In genomic region chr19:47663911-47664771, GRCh38 we compare ENCODE assay signal across 9 cellular contexts. TPM values are rescaled to one million over a fixed set of nuclear protein-coding genes. Genes with fewer than 3 reads are reported as not detected.
DNase-seq lines count a peak whose midpoint lies in the region; ATAC-seq, FAIRE-seq and TF ChIP-seq lines count a peak whose summit lies in the region.
"Had no signal": no experiment of that assay in that cellular context is flagged by ENCODE, and none has a peak within 500 bp of the region (broad histone marks: within the 10 kb centered on the region; RNA-seq: fewer than 3 reads in every experiment).

No MANE protein-coding gene starts in this region.

- TF ChIP-seq EP300 in HepG2 (IDR thresholded peaks at IDR 0.05; ENCODE audit: low read depth in 2 of 2, low read length in 2 of 2) (no peak), HepG2 (CRISPR knock-in tag; IDR thresholded peaks at IDR 0.05; ENCODE audit: borderline replicate concordance) (no peak)

- no peaks in the 10 kb centered on the region for H3K27me3 Mint-ChIP-seq in activated CD8-positive, alpha-beta T cell treated with anti-CD3 and anti-CD28 coated beads, Interleukin-2, amount 10 ng/mL, durations not matched to agents 7 days and 5 days (ENCODE audit: low read depth)
- H3K27me3 Mint-ChIP-seq: naive B cell had no signal

- H3K4me1 ChIP-seq in HepG2 (ENCODE audit: insufficient read depth, low read length) (peaks cover 65% of the 10 kb centered on the region), thymus (ENCODE audit: control insufficient read depth, insufficient read depth, low read length) (no peaks in the 10 kb centered on the region)

- no peaks in the 10 kb centered on the region for H3K79me2 ChIP-seq in HepG2 (ENCODE audit: insufficient read depth, low read length)

- FAIRE-seq in HepG2 (lab: Jason Lieb, UNC) = peak; percentile 48

- in situ Hi-C loops in HepG2 (cut with HindIII; ENCODE audit: extremely low pct_ligation_motif_present, low pct_unique_long_range_greater_than_20kb) = no loop called here

- 77% methylated on average over 23 of the region's 24 CpGs for WGBS in HepG2 (ENCODE audit: low lambda C conversion rate)
- 95% methylated on average over 24 of the region's 24 CpGs for WGBS in thymus

- H4K20me1 ChIP-seq in HepG2 (ENCODE audit: insufficient read depth, low read length) = no peaks in the 10 kb centered on the region; the same call in 1 of the 2 replicates

- intact Hi-C loops in HepG2 (cut with micrococcal nuclease; ENCODE audit: unreplicated experiment) = no loop called here

- TF ChIP-seq CTCF in HepG2 (CRISPR knock-in tag; IDR thresholded peaks at IDR 0.05) = no peak

- H3K27ac ChIP-seq in HepG2 (ENCODE audit: extremely low read length, insufficient read depth, low read length) (no peak overlapping the region), thymus (ENCODE audit: low read depth) (peak overlapping the region; percentile 36)

- CTCF ChIA-PET in HepG2 (lab: Yijun Ruan, JAX; ENCODE audit: low intra/inter-chr PET ratio, low total read pairs) = no interaction called here
- CTCF ChIA-PET in activated CD8-positive, alpha-beta T cell treated with anti-CD3 and anti-CD28 coated beads, Interleukin-2, amount 10 ng/mL, durations not matched to agents 7 days and 5 days (lab: Charles Lee) = no interaction called here

- no TSS peak for BruUV-seq in HepG2 (replicated peaks; lab: Mats Ljungman, UMichigan)

- ATAC-seq in HepG2 (no peak), GM19467 (IDR thresholded peaks at IDR 0.05; ENCODE audit: unreplicated experiment) (no peak), HG03469 (IDR thresholded peaks at IDR 0.05; ENCODE audit: unreplicated experiment) (no peak)
- ATAC-seq in activated CD8-positive, alpha-beta T cell treated with anti-CD3 and anti-CD28 coated beads, Interleukin-2, amount 10 ng/mL, durations not matched to agents 7 days and 5 days = no peak

- H3K4me2 ChIP-seq in HepG2 (ENCODE audit: low read depth, low read length) = no peak overlapping the region

- no peak overlapping the region for H3K4me3 Mint-ChIP-seq in activated CD8-positive, alpha-beta T cell treated with anti-CD3 and anti-CD28 coated beads, Interleukin-2, amount 10 ng/mL, durations not matched to agents 7 days and 5 days
- H3K4me3 Mint-ChIP-seq: naive B cell had no signal

- TF ChIP-seq POLR2A in HepG2 (IDR thresholded peaks at IDR 0.05; ENCODE audit: insufficient read depth in 1 of 2, low read depth in 2 of 2, low read length in 2 of 2) = no peak

- no peaks in the 10 kb centered on the region for H3K36me3 Mint-ChIP-seq in activated CD8-positive, alpha-beta T cell treated with anti-CD3 and anti-CD28 coated beads, Interleukin-2, amount 10 ng/mL, durations not matched to agents 7 days and 5 days (ENCODE audit: low read depth)
- H3K36me3 Mint-ChIP-seq: naive B cell had no signal

- H2AFZ ChIP-seq in HepG2 (ENCODE audit: low read length) = no peak overlapping the region

- no peaks in the 10 kb centered on the region for H3K4me1 Mint-ChIP-seq in activated CD8-positive, alpha-beta T cell treated with anti-CD3 and anti-CD28 coated beads, Interleukin-2, amount 10 ng/mL, durations not matched to agents 7 days and 5 days (ENCODE audit: low read depth)

- H3K36me3 ChIP-seq in HepG2 (replicated peaks in 1 of 2; ENCODE audit: control insufficient read depth in 1 of 2, insufficient read depth in 2 of 2, low read length in 2 of 2) (no peaks in the 10 kb centered on the region; a peak in 1 of 5 replicates), thymus (ENCODE audit: control insufficient read depth, insufficient read depth) (peaks cover 20% of the 10 kb centered on the region)

- no peak overlapping the region for H3K9ac ChIP-seq in HepG2 (ENCODE audit: insufficient read depth, low read depth, low read length)

- H3K27ac Mint-ChIP-seq in activated CD8-positive, alpha-beta T cell treated with anti-CD3 and anti-CD28 coated beads, Interleukin-2, amount 10 ng/mL, durations not matched to agents 7 days and 5 days = no peak overlapping the region

- no peak for TF ChIP-seq RAD21 in HepG2 (CRISPR knock-in tag; IDR thresholded peaks at IDR 0.05)

- H3K9me3 ChIP-seq in HepG2 (ENCODE audit: low read length) (no peaks in the 10 kb centered on the region), thymus (ENCODE audit: control insufficient read depth) (no peaks in the 10 kb centered on the region)

- H3K27me3 ChIP-seq in HepG2 (ENCODE audit: control insufficient read depth in 1 of 2, insufficient read depth in 2 of 2, low read length in 2 of 2) (no peaks in the 10 kb centered on the region; a peak in 1 of 5 replicates), thymus (ENCODE audit: control insufficient read depth, insufficient read depth) (no peaks in the 10 kb centered on the region)

- no peak overlapping the region for H3K4me3 ChIP-seq in HepG2 (replicated peaks in 1 of 3; ENCODE audit: insufficient read depth in 1 of 3, low read depth in 2 of 3, low read length in 3 of 3)
- H3K4me3 ChIP-seq in thymus (ENCODE audit: low read length) = no peak overlapping the region

- H3K9me3 Mint-ChIP-seq in activated CD8-positive, alpha-beta T cell treated with anti-CD3 and anti-CD28 coated beads, Interleukin-2, amount 10 ng/mL, durations not matched to agents 7 days and 5 days (ENCODE audit: insufficient read depth) = no peaks in the 10 kb centered on the region
- H3K9me3 Mint-ChIP-seq: naive B cell had no signal

- DNase-seq in HuH-7.5 (ENCODE audit: low spot score) = peak; percentile 65
- peak; percentile 89 for DNase-seq in brain pericyte (ENCODE audit: low read depth, low spot score)
- peak; percentile 59 for DNase-seq in HepG2 (ENCODE audit: low spot score)
- DNase-seq in activated CD8-positive, alpha-beta T cell treated with anti-CD3 and anti-CD28 coated beads, Interleukin-2, amount 10 ng/mL, durations not matched to agents 7 days and 5 days = no peak
- no peak for DNase-seq in mesenteric fat pad (ENCODE audit: low spot score)
- DNase-seq: naive B cell had no signal

- POLR2A ChIA-PET in HepG2 (lab: Yijun Ruan, JAX) = no interaction called here
- POLR2A ChIA-PET in activated CD8-positive, alpha-beta T cell treated with anti-CD3 and anti-CD28 coated beads, Interleukin-2, amount 10 ng/mL, durations not matched to agents 7 days and 5 days (lab: Charles Lee) = no interaction called here

RNA-seq across cellular contexts. Expression of gene EHD2, which starts 49.1 kb away (rescaled TPM):
- 0.08 and 0.09 TPM in 2 replicates for total RNA-seq in HepG2 (2016; rRNA removed; fragmentation: Illumina TruSeq; extraction: Trizol)
- total RNA-seq in HepG2 (2016; cell fraction: cytosol; rRNA removed; fragmentation: Illumina TruSeq; extraction: Trizol; ENCODE audit: low read depth) = not detected in 2 replicates
- not detected in 2 replicates for total RNA-seq in HepG2 (2016; cell fraction: insoluble cytoplasmic fraction; rRNA removed; fragmentation: Illumina TruSeq; extraction: Trizol)
- total RNA-seq in HepG2 (2016; cell fraction: membrane; rRNA removed; fragmentation: Illumina TruSeq; extraction: Trizol) = not detected in 2 replicates
- not detected in 2 replicates for total RNA-seq in HepG2 (2016; cell fraction: nucleus; rRNA removed; fragmentation: Illumina TruSeq; extraction: Trizol)
- polyA plus RNA-seq in HepG2 (2011; rRNA removed) = 0.28 and 0.33 TPM in 2 replicates
- polyA plus RNA-seq in HepG2 (2011; cell fraction: cytosol; rRNA removed) = 0.25 and 0.33 TPM in 2 replicates
- polyA plus RNA-seq in HepG2 (2011; cell fraction: nucleus; rRNA removed) = 1.2 and 1.3 TPM in 2 replicates
- polyA plus RNA-seq in HepG2 (2012) = 0.37 and 0.80 TPM in 2 replicates
- not detected in 2 replicates for polyA plus RNA-seq in HepG2 (2016; cell fraction: cytosol; fragmentation: Illumina TruSeq; extraction: Trizol; ENCODE audit: low read depth)
- 0.05 TPM in 1 of 2 replicates, not detected in the other for polyA plus RNA-seq in HepG2 (2016; cell fraction: insoluble cytoplasmic fraction; fragmentation: Illumina TruSeq; extraction: Trizol; ENCODE audit: low read depth)
- polyA plus RNA-seq in HepG2 (2016; cell fraction: membrane; fragmentation: Illumina TruSeq; extraction: Trizol; ENCODE audit: low read depth) = not detected in 2 replicates
- polyA plus RNA-seq in HepG2 (2016; cell fraction: nucleus; fragmentation: Illumina TruSeq; extraction: Trizol; ENCODE audit: insufficient read depth, low read depth) = not detected in 2 replicates
- 0.46 and 5.6 TPM in 2 replicates for polyA minus RNA-seq in HepG2 (2011; rRNA and poly(A)+ RNA removed; ENCODE audit: low replicate concordance)
- polyA minus RNA-seq in HepG2 (2011; cell fraction: cytosol; rRNA and poly(A)+ RNA removed) = 0.53 and 1.3 TPM in 2 replicates
- polyA minus RNA-seq in HepG2 (2011; cell fraction: nucleus; rRNA and poly(A)+ RNA removed) = 0.26 and 0.87 TPM in 2 replicates
- polyA plus RNA-seq in thymus = 14.2 TPM
- under 1 TPM in 1 of 2 experiments, not detected in 1; 0.34 TPM for total RNA-seq in activated CD8-positive, alpha-beta T cell treated with anti-CD3 and anti-CD28 coated beads, Interleukin-2, amount 10 ng/mL, durations not matched to agents 7 days and 5 days
- total RNA-seq in mesenteric fat pad = 327 TPM

RNA-seq across cellular contexts. Expression of gene BICRA, which starts 55.2 kb away (rescaled TPM):
- total RNA-seq in HepG2 (2016; rRNA removed; fragmentation: Illumina TruSeq; extraction: Trizol) (0.71 and 1.6 TPM in 2 replicates), mesenteric fat pad (14.5 TPM)
- 0.53 and 1.5 TPM in 2 replicates for total RNA-seq in HepG2 (2016; cell fraction: cytosol; rRNA removed; fragmentation: Illumina TruSeq; extraction: Trizol; ENCODE audit: low read depth)
- 0.74 and 2.4 TPM in 2 replicates for total RNA-seq in HepG2 (2016; cell fraction: insoluble cytoplasmic fraction; rRNA removed; fragmentation: Illumina TruSeq; extraction: Trizol)
- total RNA-seq in HepG2 (2016; cell fraction: membrane; rRNA removed; fragmentation: Illumina TruSeq; extraction: Trizol) = 1.6 and 3.0 TPM in 2 replicates
- total RNA-seq in HepG2 (2016; cell fraction: nucleus; rRNA removed; fragmentation: Illumina TruSeq; extraction: Trizol) = 1.6 and 2.1 TPM in 2 replicates
- polyA plus RNA-seq in HepG2 (2011; rRNA removed) (0.55 and 0.56 TPM in 2 replicates), thymus (8.1 TPM)
- polyA plus RNA-seq in HepG2 (2011; cell fraction: cytosol; rRNA removed) = 0.27 and 0.38 TPM in 2 replicates
- polyA plus RNA-seq in HepG2 (2011; cell fraction: nucleus; rRNA removed) = 3.6 and 3.7 TPM in 2 replicates
- 2.4 and 4.0 TPM in 2 replicates for polyA plus RNA-seq in HepG2 (2012)
- 0.26 and 0.28 TPM in 2 replicates for polyA plus RNA-seq in HepG2 (2016; cell fraction: cytosol; fragmentation: Illumina TruSeq; extraction: Trizol; ENCODE audit: low read depth)
- 2.0 and 2.8 TPM in 2 replicates for polyA plus RNA-seq in HepG2 (2016; cell fraction: insoluble cytoplasmic fraction; fragmentation: Illumina TruSeq; extraction: Trizol; ENCODE audit: low read depth)
- 0.53 and 0.64 TPM in 2 replicates for polyA plus RNA-seq in HepG2 (2016; cell fraction: membrane; fragmentation: Illumina TruSeq; extraction: Trizol; ENCODE audit: low read depth)
- 10.6 and 11.0 TPM in 2 replicates for polyA plus RNA-seq in HepG2 (2016; cell fraction: nucleus; fragmentation: Illumina TruSeq; extraction: Trizol; ENCODE audit: insufficient read depth, low read depth)
- 3.3 and 3.8 TPM in 2 replicates for polyA minus RNA-seq in HepG2 (2011; rRNA and poly(A)+ RNA removed; ENCODE audit: low replicate concordance)
- 1.1 and 1.7 TPM in 2 replicates for polyA minus RNA-seq in HepG2 (2011; cell fraction: cytosol; rRNA and poly(A)+ RNA removed)
- 4.5 and 4.6 TPM in 2 replicates for polyA minus RNA-seq in HepG2 (2011; cell fraction: nucleus; rRNA and poly(A)+ RNA removed)
- total RNA-seq in activated CD8-positive, alpha-beta T cell treated with anti-CD3 and anti-CD28 coated beads, Interleukin-2, amount 10 ng/mL, durations not matched to agents 7 days and 5 days = 10 to 100 TPM; 15.0 to 17.6 TPM

Comparison
In these comparisons a context has a peak if more than half of its experiments do, and no peak if none do; other contexts are left out.
1. DNase-seq: peak in HuH-7.5 (single experiment), brain pericyte (single experiment) and HepG2 (single experiment); none in activated CD8-positive, alpha-beta T cell treated with anti-CD3 and anti-CD28 coated beads, Interleukin-2, amount 10 ng/mL, durations not matched to agents 7 days and 5 days (single experiment) and mesenteric fat pad (single experiment).
2. RNA of gene EHD2, which starts 49.1 kb away (total RNA-seq): 327 TPM in mesenteric fat pad (single experiment); 0.34 TPM in activated CD8-positive, alpha-beta T cell treated with anti-CD3 and anti-CD28 coated beads, Interleukin-2, amount 10 ng/mL, durations not matched to agents 7 days and 5 days and 0.08 to 0.09 TPM in HepG2; every median in the first group is over 100 times any median in the second.